ENCODE assay signal across 22 cellular contexts in genomic region chr2:3665886-3666612, GRCh38. TPM values are rescaled to one million over a fixed set of nuclear protein-coding genes. Genes with fewer than 3 reads are reported as not detected.
A peak's percentile ranks its signal among the peaks of the same experiment; 100 is the strongest.
DNase-seq lines count a peak whose midpoint lies in the region; ATAC-seq, FAIRE-seq and TF ChIP-seq lines count a peak whose summit lies in the region.
"Had no signal": no experiment of that assay in that cellular context is flagged by ENCODE, and none has a peak within 500 bp of the region (broad histone marks: within the 10 kb centered on the region; RNA-seq: fewer than 3 reads in every experiment).

No MANE protein-coding gene starts in this region.

- intact Hi-C loops in K562 (cut with micrococcal nuclease) (no loop called here), vagina (cut with DNase I) (no loop called here)

- peak; percentile 38 for DNase-seq in activated effector memory CD4-positive, alpha-beta T cell treated with anti-CD3 and anti-CD28 coated beads, Interleukin-2, amount 50 U/mL, for 16 hours
- no peak for DNase-seq in activated effector memory CD4-positive, alpha-beta T cell treated with Interleukin-2 at 50 U/mL for 16 hours
- DNase-seq in K562 (ENCODE audit: extremely low read depth in 1 of 4, low spot score in 3 of 4) (no peak), neural progenitor cell (ENCODE audit: low spot score) (no peak), vagina (ENCODE audit: extremely low spot score in 2 of 2) (peak; percentile 71 to 82), SKM-1 (lab: John Stamatoyannopoulos, UW; ENCODE audit: unreplicated experiment) (no peak), activated gamma-delta T cell treated with Interleukin-2 at 50 U/mL for 16 hours (no peak)
- DNase-seq: GF-D8, NCI-H1436, NCI-H2081, NCI-H748 treated with DMSO at 0.1 percent for 48 hours, PC-3 had no signal

- no peak for ATAC-seq in K562
- ATAC-seq in GM19463 (IDR thresholded peaks at IDR 0.05; ENCODE audit: unreplicated experiment), result no peak
- ATAC-seq: GM23338, PC-3 had no signal

- H3K4me3 Mint-ChIP-seq in neural progenitor cell, result no peak overlapping the region
- H3K4me3 Mint-ChIP-seq: GM23338 had no signal

- no peaks in the 10 kb centered on the region for H3K79me2 ChIP-seq in K562 (ENCODE audit: control insufficient read depth, insufficient read depth, low read length)
- H3K79me2 ChIP-seq in neural progenitor cell (ENCODE audit: low read depth), result no peaks in the 10 kb centered on the region

- H2AFZ ChIP-seq in K562 (ENCODE audit: low read depth, low read length), result no peak overlapping the region
- H2AFZ ChIP-seq in neural progenitor cell (replicated peaks), result no peak overlapping the region
- H2AFZ ChIP-seq: GM23338 had no signal

- POLR2A ChIA-PET in K562 (lab: Yijun Ruan, JAX), result interaction anchor here (0.6 kb wide), 1 partner anchor 188 kb away, joined by 3 read pairs; no protein-coding TSS in a partner anchor

- H3K4me1 ChIP-seq in K562 (replicated peaks in 1 of 2; ENCODE audit: control insufficient read depth in 2 of 2, insufficient read depth in 2 of 2, low read length in 2 of 2), result peaks cover 0 to 3% of the 10 kb centered on the region in 2 experiments; a peak in 1 of 5 replicates
- no peaks in the 10 kb centered on the region for H3K4me1 ChIP-seq in neural progenitor cell
- no peaks in the 10 kb centered on the region for H3K4me1 ChIP-seq in vagina
- H3K4me1 ChIP-seq: A549 had no signal

- H3K36me3 Mint-ChIP-seq in neural progenitor cell, result no peaks in the 10 kb centered on the region

- H3K36me3 ChIP-seq in K562 (ENCODE audit: control insufficient read depth, insufficient read depth, low read length) (no peaks in the 10 kb centered on the region), neural progenitor cell (no peaks in the 10 kb centered on the region), vagina (no peaks in the 10 kb centered on the region)

- no peak for TF ChIP-seq EP300 in K562 (IDR thresholded peaks at IDR 0.05; ENCODE audit: low read length)

- no peak for TF ChIP-seq RAD21 in K562 (CRISPR knock-in tag; conservative IDR thresholded peaks at IDR 0.05 in 1 of 2, IDR thresholded peaks at IDR 0.05 in 1 of 2)

- TF ChIP-seq CTCF in K562 (IDR thresholded peaks at IDR 0.05 in 2 of 3, conservative IDR thresholded peaks at IDR 0.05 in 1 of 3; ENCODE audit: insufficient read depth in 2 of 3, low read depth in 1 of 3, low read length in 3 of 3), result no peak
- no peak for TF ChIP-seq CTCF in neural progenitor cell (IDR thresholded peaks at IDR 0.05)
- TF ChIP-seq CTCF in vagina (IDR thresholded peaks at IDR 0.05), result no peak

- TF ChIP-seq POLR2A in K562 (conservative IDR thresholded peaks at IDR 0.05) (no peak), vagina (IDR thresholded peaks at IDR 0.05) (no peak)

- H3K27me3 Mint-ChIP-seq in neural progenitor cell (ENCODE audit: insufficient read depth, low read depth), result peaks cover 12% of the 10 kb centered on the region

- H3K9ac ChIP-seq in K562 (ENCODE audit: insufficient read depth in 1 of 2, low read depth in 2 of 2, low read length in 2 of 2) (no peak overlapping the region), neural progenitor cell (no peak overlapping the region)
- H3K9ac ChIP-seq: KMS-11 had no signal

- H3K27me3 ChIP-seq in K562 (ENCODE audit: control insufficient read depth in 2 of 2, insufficient read depth in 2 of 2, low read length in 2 of 2) (peaks cover 39 to 56% of the 10 kb centered on the region in 2 experiments), neural progenitor cell (no peaks in the 10 kb centered on the region), vagina (no peaks in the 10 kb centered on the region)

- peaks cover 6% of the 10 kb centered on the region for H3K9me3 Mint-ChIP-seq in neural progenitor cell

- H3K9me1 ChIP-seq in K562 (ENCODE audit: control insufficient read depth, insufficient read depth, low read length), result no peaks in the 10 kb centered on the region

- H3K27ac Mint-ChIP-seq in neural progenitor cell, result peak overlapping the region; percentile 18
- H3K27ac Mint-ChIP-seq: GM23338 had no signal

- H3K4me2 ChIP-seq in K562 (ENCODE audit: insufficient read depth, low read length) (no peak overlapping the region), neural progenitor cell (no peak overlapping the region)
- H3K4me2 ChIP-seq: GM23338, KMS-11 had no signal

- no peaks in the 10 kb centered on the region for H3F3A ChIP-seq in neural progenitor cell (ENCODE audit: low read depth)

- CTCF ChIA-PET in K562 (lab: Yijun Ruan, JAX; ENCODE audit: low intra/inter-chr PET ratio), result no interaction called here

- H3K27ac ChIP-seq in K562 (ENCODE audit: extremely low read depth, low read depth, low read length) (no peak overlapping the region), neural progenitor cell (no peak overlapping the region), vagina (no peak overlapping the region)
- H3K27ac ChIP-seq: A549, C4-2B, KMS-11, RWPE1 had no signal

- WGBS in K562 (ENCODE audit: insufficient coverage, low coverage, missing lambda C conversion rate), result 10% methylated on average over 16 of the region's 16 CpGs

- FAIRE-seq in K562 (lab: Jason Lieb, UNC), result no peak
- FAIRE-seq: A549, GM12892 had no signal

- H3K4me3 ChIP-seq in K562 (no peak overlapping the region), neural progenitor cell (no peak overlapping the region), vagina (no peak overlapping the region)
- H3K4me3 ChIP-seq: A549, GM23338 had no signal

- H4K20me1 ChIP-seq in K562 (replicated peaks; ENCODE audit: control insufficient read depth, insufficient read depth, low read length) (no peaks in the 10 kb centered on the region), neural progenitor cell (ENCODE audit: low read depth) (no peaks in the 10 kb centered on the region)

- in situ Hi-C loops in K562 (cut with MboI), result loop anchor here (25.0 kb wide), 1 partner anchor 1554 kb away; no protein-coding TSS in a partner anchor

- H3K9me3 ChIP-seq in K562 (replicated peaks; ENCODE audit: control insufficient read depth, insufficient read depth, low read depth, low read length) (no peaks in the 10 kb centered on the region), neural progenitor cell (ENCODE audit: low read depth) (no peaks in the 10 kb centered on the region), vagina (no peaks in the 10 kb centered on the region)
- H3K9me3 ChIP-seq: A549 had no signal

- H3K4me1 Mint-ChIP-seq in neural progenitor cell, result peaks cover 21% of the 10 kb centered on the region
- H3K4me1 Mint-ChIP-seq: GM23338 had no signal

- no TSS peak for BruUV-seq in K562 (replicated peaks; lab: Mats Ljungman, UMichigan)

TF ChIP-seq in K562, 482 proteins besides CTCF, POLR2A, EP300 and RAD21:
- TF ChIP-seq ASH1L (IDR thresholded peaks at IDR 0.05; ENCODE audit: borderline replicate concordance, low read depth, partially characterized antibody) (no peak), EGR1 (conservative IDR thresholded peaks at IDR 0.05) (peak; percentile 24; the same call in 1 of the 2 replicates)

RNA-seq across cellular contexts. Expression of gene ALLC, which starts 8.0 kb away (rescaled TPM):
- not detected in 2 replicates for total RNA-seq in K562 (2011; cell fraction: chromatin; rRNA removed; ENCODE audit: low replicate concordance)
- total RNA-seq in K562 (2011; cell fraction: nucleolus; rRNA removed), result not detected in 2 replicates
- not detected in 2 replicates for total RNA-seq in K562 (2011; cell fraction: nucleoplasm; rRNA removed)
- total RNA-seq in K562 (2014; rRNA removed) (not detected in 2 replicates), K562 (2014; rRNA removed; fragmentation: Illumina TruSeq; extraction: Trizol) (not detected in 2 replicates), K562 (2015; rRNA removed; fragmentation: Illumina TruSeq; extraction: Trizol) (not detected in 2 replicates), K562 (2021) (not detected in 2 replicates), neural progenitor cell (ENCODE audit: low replicate concordance) (not detected in 2 replicates), vagina (not detected)
- polyA plus RNA-seq in K562 (2011; rRNA removed) (not detected in 2 replicates), K562 (2014; fragmentation: Illumina TruSeq; extraction: Trizol) (not detected in 2 replicates), K562 (2014; fragmentation: Nextera tagmentation; extraction: Ambion mirVana) (not detected), K562 (2014; rRNA removed) (not detected in 2 replicates)
- not detected in 2 replicates for polyA plus RNA-seq in K562 (2011; cell fraction: cytosol; rRNA removed)
- not detected in 2 replicates for polyA plus RNA-seq in K562 (2011; cell fraction: nucleus; rRNA removed)
- polyA plus RNA-seq in K562 (2012), result not detected in 2 replicates
- not detected in 2 replicates for polyA minus RNA-seq in K562 (2011; rRNA and poly(A)+ RNA removed)
- not detected in 2 replicates for polyA minus RNA-seq in K562 (2011; cell fraction: cytosol; rRNA and poly(A)+ RNA removed)
- not detected in 2 replicates for polyA minus RNA-seq in K562 (2011; cell fraction: nucleus; rRNA and poly(A)+ RNA removed)
- total RNA-seq: GM23338, M059J, NCI-H460, PC-3 had no signal
- polyA plus RNA-seq: A549, GM23338 had no signal

RNA-seq across cellular contexts. Expression of gene DCDC2C, which starts 37.3 kb away (rescaled TPM):
- not detected in 2 replicates for total RNA-seq in K562 (2011; cell fraction: chromatin; rRNA removed; ENCODE audit: low replicate concordance)
- total RNA-seq in K562 (2011; cell fraction: nucleolus; rRNA removed), result not detected in 2 replicates
- total RNA-seq in K562 (2011; cell fraction: nucleoplasm; rRNA removed), result not detected in 2 replicates
- total RNA-seq in K562 (2014; rRNA removed), result not detected in 2 replicates
- not detected in 2 replicates for total RNA-seq in K562 (2014; rRNA removed; fragmentation: Illumina TruSeq; extraction: Trizol)
- total RNA-seq in K562 (2015; rRNA removed; fragmentation: Illumina TruSeq; extraction: Trizol), result not detected in 2 replicates
- not detected in 2 replicates for total RNA-seq in K562 (2021)
- not detected in 2 replicates for polyA plus RNA-seq in K562 (2011; rRNA removed)
- not detected in 2 replicates for polyA plus RNA-seq in K562 (2011; cell fraction: cytosol; rRNA removed)
- polyA plus RNA-seq in K562 (2011; cell fraction: nucleus; rRNA removed), result not detected in 2 replicates
- not detected in 2 replicates for polyA plus RNA-seq in K562 (2012)
- not detected in 2 replicates for polyA plus RNA-seq in K562 (2014; fragmentation: Illumina TruSeq; extraction: Trizol)
- not detected for polyA plus RNA-seq in K562 (2014; fragmentation: Nextera tagmentation; extraction: Ambion mirVana)
- polyA plus RNA-seq in K562 (2014; rRNA removed), result not detected in 2 replicates
- not detected in 2 replicates for polyA minus RNA-seq in K562 (2011; rRNA and poly(A)+ RNA removed)
- polyA minus RNA-seq in K562 (2011; cell fraction: cytosol; rRNA and poly(A)+ RNA removed), result not detected in 2 replicates
- polyA minus RNA-seq in K562 (2011; cell fraction: nucleus; rRNA and poly(A)+ RNA removed), result not detected in 2 replicates
- total RNA-seq in neural progenitor cell (ENCODE audit: low replicate concordance), result not detected in 2 replicates
- total RNA-seq in vagina, result not detected
- total RNA-seq: Daoy, GM23338, M059J, NCI-H460, PC-3 had no signal
- polyA plus RNA-seq: A549 had no signal

Comparison
In these comparisons a context has a peak if more than half of its experiments do, and no peak if none do; other contexts are left out.
1. DNase-seq: peak in activated effector memory CD4-positive, alpha-beta T cell treated with anti-CD3 and anti-CD28 coated beads, Interleukin-2, amount 50 U/mL, for 16 hours (single experiment) and vagina (2 of 2); none in activated effector memory CD4-positive, alpha-beta T cell treated with Interleukin-2 at 50 U/mL for 16 hours (single experiment), K562 (0 of 4), neural progenitor cell (single experiment), SKM-1 (single experiment) and activated gamma-delta T cell treated with Interleukin-2 at 50 U/mL for 16 hours (single experiment).